23 cellular contexts compared by ENCODE assay signal in the genomic region with DNA sequence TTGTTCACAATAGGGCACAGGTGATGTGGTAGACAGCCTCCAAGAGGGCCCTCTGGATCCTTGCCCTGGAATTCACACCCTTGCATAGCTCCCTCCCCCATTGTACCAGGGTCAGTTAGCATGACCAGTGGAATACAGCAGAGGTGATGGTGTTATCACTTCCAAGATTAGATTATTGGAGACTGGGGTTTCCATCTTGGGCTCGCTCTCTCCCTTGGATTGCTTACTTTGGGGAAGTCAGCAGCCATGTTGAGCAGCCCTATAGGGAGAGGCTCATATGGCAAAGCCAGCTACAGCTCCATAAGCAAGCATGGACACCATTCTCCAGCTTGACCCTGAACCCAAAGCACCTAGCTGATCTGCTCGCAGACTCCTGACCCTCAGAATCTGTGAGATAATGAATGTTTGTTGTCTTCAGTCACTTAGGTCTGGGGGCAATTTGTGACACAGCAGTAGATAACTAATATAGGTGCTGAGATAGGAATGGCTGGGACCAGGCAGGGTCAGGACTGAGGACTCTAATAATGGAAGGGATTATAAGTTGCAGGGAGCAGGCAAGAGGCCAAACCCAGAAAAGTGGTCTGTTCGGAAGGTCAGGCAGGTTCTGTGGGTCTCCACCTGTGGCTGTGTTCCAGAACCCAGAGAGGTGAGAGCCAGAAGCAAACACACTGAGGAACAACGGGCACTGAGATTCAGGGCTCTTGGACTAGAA. TPM values are rescaled to one million over a fixed set of nuclear protein-coding genes. Genes with fewer than 3 reads are reported as not detected.
DNase-seq lines count a peak whose midpoint lies in the region; ATAC-seq and TF ChIP-seq lines count a peak whose summit lies in the region.
"Had no signal": no experiment of that assay in that cellular context is flagged by ENCODE, and none has a peak within 500 bp of the region (broad histone marks: within the 10 kb centered on the region; RNA-seq: fewer than 3 reads in every experiment).

No MANE protein-coding gene starts in this region.

- no peak overlapping the region for H2BK5ac ChIP-seq in neuronal stem cell (ENCODE audit: low read length)

- H3K23ac ChIP-seq in neuronal stem cell (ENCODE audit: low read depth, low read length, poor library complexity): no peak overlapping the region

- H3K79me1 ChIP-seq in neuronal stem cell (ENCODE audit: low read depth, low read length): no peaks in the 10 kb centered on the region

- no peaks in the 10 kb centered on the region for H3K36me3 Mint-ChIP-seq in activated CD8-positive, alpha-beta memory T cell treated with anti-CD3 and anti-CD28 coated beads, Interleukin-2, amount 10 ng/mL, durations not matched to agents 7 days and 5 days
- peaks cover 7% of the 10 kb centered on the region for H3K36me3 Mint-ChIP-seq in natural killer cell
- H3K36me3 Mint-ChIP-seq in activated T-cell treated with anti-CD3 and anti-CD28 coated beads, Interleukin-2, amount 50 U/mL, for 24 hours (ENCODE audit: low read depth): no peaks in the 10 kb centered on the region
- H3K36me3 Mint-ChIP-seq in naive thymus-derived CD8-positive, alpha-beta T cell: no peaks in the 10 kb centered on the region
- H3K36me3 Mint-ChIP-seq: CD8-positive, alpha-beta T cell had no signal

- no peak overlapping the region for H3K18ac ChIP-seq in neuronal stem cell (ENCODE audit: low read length)

- H2BK120ac ChIP-seq in neuronal stem cell (ENCODE audit: low read depth, low read length): no peak overlapping the region

- H2BK15ac ChIP-seq in neuronal stem cell (ENCODE audit: low read length): no peak overlapping the region

- CTCF ChIA-PET in activated CD8-positive, alpha-beta memory T cell treated with anti-CD3 and anti-CD28 coated beads, Interleukin-2, amount 10 ng/mL, durations not matched to agents 7 days and 5 days (lab: Charles Lee): no interaction called here

- no peaks in the 10 kb centered on the region for H3K9me3 ChIP-seq in colonic mucosa
- peaks cover 0 to 2% of the 10 kb centered on the region in 2 donors for H3K9me3 ChIP-seq in neuronal stem cell (replicated peaks in 1 of 2; ENCODE audit: control insufficient read depth in 2 of 2, insufficient read depth in 1 of 2, low read depth in 1 of 2, low read length in 2 of 2)
- H3K9me3 ChIP-seq: MG63 had no signal

- H3K27me3 Mint-ChIP-seq in activated CD8-positive, alpha-beta memory T cell treated with anti-CD3 and anti-CD28 coated beads, Interleukin-2, amount 10 ng/mL, durations not matched to agents 7 days and 5 days: no peaks in the 10 kb centered on the region
- H3K27me3 Mint-ChIP-seq in natural killer cell (ENCODE audit: low read depth in 2 of 2): no peaks in the 10 kb centered on the region
- no peaks in the 10 kb centered on the region for H3K27me3 Mint-ChIP-seq in activated T-cell treated with anti-CD3 and anti-CD28 coated beads, Interleukin-2, amount 50 U/mL, for 24 hours
- peaks cover 0 to 6% (median 0%) of the 10 kb centered on the region in 5 donors for H3K27me3 Mint-ChIP-seq in naive thymus-derived CD8-positive, alpha-beta T cell

- no peak overlapping the region for H3K27ac ChIP-seq in colonic mucosa
- H3K27ac ChIP-seq in neuronal stem cell (replicated peaks; ENCODE audit: low read length): no peak overlapping the region
- H3K27ac ChIP-seq: 22Rv1 had no signal

- peaks cover 8% of the 10 kb centered on the region for H3K4me1 ChIP-seq in colonic mucosa
- no peaks in the 10 kb centered on the region for H3K4me1 ChIP-seq in neuronal stem cell (ENCODE audit: control insufficient read depth in 2 of 2, insufficient read depth in 1 of 2, low read depth in 1 of 2, low read length in 2 of 2)

- peaks cover 16% of the 10 kb centered on the region for H3K4me1 Mint-ChIP-seq in activated CD8-positive, alpha-beta memory T cell treated with anti-CD3 and anti-CD28 coated beads, Interleukin-2, amount 10 ng/mL, durations not matched to agents 7 days and 5 days
- H3K4me1 Mint-ChIP-seq in natural killer cell: peaks cover 59 to 72% of the 10 kb centered on the region in 2 donors
- H3K4me1 Mint-ChIP-seq in activated T-cell treated with anti-CD3 and anti-CD28 coated beads, Interleukin-2, amount 50 U/mL, for 24 hours (ENCODE audit: low read depth): peaks cover 25% of the 10 kb centered on the region
- peaks cover 24 to 38% (median 27%) of the 10 kb centered on the region in 4 donors for H3K4me1 Mint-ChIP-seq in naive thymus-derived CD8-positive, alpha-beta T cell

- no peak overlapping the region for H4K91ac ChIP-seq in neuronal stem cell (ENCODE audit: low read depth, low read length, poor library complexity)

- no peak overlapping the region for H2AK5ac ChIP-seq in neuronal stem cell (ENCODE audit: low read depth, low read length)

- H4K8ac ChIP-seq in neuronal stem cell (ENCODE audit: low read depth, low read length): no peak overlapping the region

- POLR2A ChIA-PET in naive thymus-derived CD8-positive, alpha-beta T cell (lab: Charles Lee): no interaction called here

- H3K4ac ChIP-seq in neuronal stem cell (ENCODE audit: low read length): no peak overlapping the region

- H3K27ac Mint-ChIP-seq in activated CD8-positive, alpha-beta memory T cell treated with anti-CD3 and anti-CD28 coated beads, Interleukin-2, amount 10 ng/mL, durations not matched to agents 7 days and 5 days: no peak overlapping the region
- peak overlapping the region; percentile 6 to 70 for H3K27ac Mint-ChIP-seq in natural killer cell
- no peak overlapping the region for H3K27ac Mint-ChIP-seq in activated T-cell treated with anti-CD3 and anti-CD28 coated beads, Interleukin-2, amount 50 U/mL, for 24 hours
- H3K27ac Mint-ChIP-seq in naive thymus-derived CD8-positive, alpha-beta T cell: no peak overlapping the region
- H3K27ac Mint-ChIP-seq: CD8-positive, alpha-beta T cell had no signal

- no CpG with 5 or more reads among the region's 4 CpGs for WGBS in neuronal stem cell (ENCODE audit: extremely low coverage in 2 of 2, insufficient read length in 2 of 2, insufficient replicate concordance in 1 of 2), 2 donors

- no peak for ATAC-seq in activated CD8-positive, alpha-beta memory T cell treated with anti-CD3 and anti-CD28 coated beads, Interleukin-2, amount 10 ng/mL, durations not matched to agents 7 days and 5 days
- ATAC-seq in natural killer cell: no peak
- no peak for ATAC-seq in naive thymus-derived CD8-positive, alpha-beta T cell
- ATAC-seq: CD8-positive, alpha-beta T cell; HCT116 had no signal

- H3K36me3 ChIP-seq in colonic mucosa: no peaks in the 10 kb centered on the region
- H3K36me3 ChIP-seq in neuronal stem cell (replicated peaks in 1 of 2; ENCODE audit: control insufficient read depth in 2 of 2, insufficient read depth in 2 of 2, low read length in 2 of 2): no peaks in the 10 kb centered on the region
- H3K36me3 ChIP-seq: MG63 had no signal

- H3K4me2 ChIP-seq in neuronal stem cell (ENCODE audit: insufficient read depth, low read length, poor library complexity, severe bottlenecking): no peak overlapping the region

- H3K27me3 ChIP-seq in colonic mucosa (no peaks in the 10 kb centered on the region), neuronal stem cell (ENCODE audit: control insufficient read depth in 3 of 3, insufficient read depth in 3 of 3, low read depth in 1 of 3, low read length in 3 of 3) (peaks cover 0 to 8% (median 0%) of the 10 kb centered on the region in 3 experiments)
- H3K27me3 ChIP-seq: BLaER1 treated with 17β-estradiol and CSF1 and Interleukin-3, amounts not matched to agents 10 nM and 100 nM; MG63 had no signal

- H3K9ac ChIP-seq in colonic mucosa (ENCODE audit: low read depth in 2 of 2, low read length in 2 of 2): no peak overlapping the region
- H3K9ac ChIP-seq in neuronal stem cell (ENCODE audit: low read depth, low read length, poor library complexity): no peak overlapping the region
- H3K9ac ChIP-seq: BLaER1 treated with 17β-estradiol and CSF1 and Interleukin-3, amounts not matched to agents 10 nM and 100 nM had no signal

- DNase-seq in activated CD8-positive, alpha-beta memory T cell treated with anti-CD3 and anti-CD28 coated beads for 24 hours: peak; percentile 47
- no peak for DNase-seq in activated CD8-positive, alpha-beta memory T cell treated with anti-CD3 and anti-CD28 coated beads, Interleukin-2, amount 10 ng/mL, durations not matched to agents 7 days and 5 days
- DNase-seq in colonic mucosa (peak; percentile 7), natural killer cell (no peak), RKO (ENCODE audit: low spot score) (no peak), neuronal stem cell (ENCODE audit: low spot score) (no peak)
- DNase-seq in activated T-cell treated with anti-CD3 and anti-CD28 coated beads, Interleukin-2, amount 50 U/mL, for 24 hours: no peak
- DNase-seq in naive thymus-derived CD8-positive, alpha-beta T cell: no peak
- DNase-seq: Calu3; CD8-positive, alpha-beta T cell; DMS153; GOT3; MG63; NCI-H1417; NCI-H1694 treated with DMSO at 0.1 percent for 48 hours; NCI-H2081 treated with DMSO at 0.1 percent for 48 hours; NCI-H446; NCI-H526; Right ventricle myocardium superior had no signal

- H2AFZ ChIP-seq in neuronal stem cell (ENCODE audit: low read length): no peak overlapping the region

- no peak overlapping the region for H3K4me3 ChIP-seq in colonic mucosa
- no peak overlapping the region for H3K4me3 ChIP-seq in neuronal stem cell (ENCODE audit: low read length in 2 of 2)
- H3K4me3 ChIP-seq: BLaER1 treated with 17β-estradiol and CSF1 and Interleukin-3, amounts not matched to agents 10 nM and 100 nM; MG63 had no signal

- no peak overlapping the region for H3K14ac ChIP-seq in neuronal stem cell (ENCODE audit: low read length)

- H2BK12ac ChIP-seq in neuronal stem cell (ENCODE audit: low read length): no peak overlapping the region

- no peaks in the 10 kb centered on the region for H3K9me3 Mint-ChIP-seq in activated CD8-positive, alpha-beta memory T cell treated with anti-CD3 and anti-CD28 coated beads, Interleukin-2, amount 10 ng/mL, durations not matched to agents 7 days and 5 days (ENCODE audit: low read depth)
- peaks cover 4 to 5% of the 10 kb centered on the region in 2 donors for H3K9me3 Mint-ChIP-seq in natural killer cell
- peaks cover 3% of the 10 kb centered on the region for H3K9me3 Mint-ChIP-seq in activated T-cell treated with anti-CD3 and anti-CD28 coated beads, Interleukin-2, amount 50 U/mL, for 24 hours
- peaks cover 0 to 6% (median 0%) of the 10 kb centered on the region in 9 donors for H3K9me3 Mint-ChIP-seq in naive thymus-derived CD8-positive, alpha-beta T cell
- H3K9me3 Mint-ChIP-seq: CD8-positive, alpha-beta T cell had no signal

- H3K4me3 Mint-ChIP-seq in activated CD8-positive, alpha-beta memory T cell treated with anti-CD3 and anti-CD28 coated beads, Interleukin-2, amount 10 ng/mL, durations not matched to agents 7 days and 5 days: no peak overlapping the region
- H3K4me3 Mint-ChIP-seq in natural killer cell: no peak overlapping the region
- no peak overlapping the region for H3K4me3 Mint-ChIP-seq in activated T-cell treated with anti-CD3 and anti-CD28 coated beads, Interleukin-2, amount 50 U/mL, for 24 hours
- H3K4me3 Mint-ChIP-seq in naive thymus-derived CD8-positive, alpha-beta T cell: no peak overlapping the region
- H3K4me3 Mint-ChIP-seq: CD8-positive, alpha-beta T cell had no signal

- intact Hi-C loops in colonic mucosa (cut with DNase I) (no loop called here), natural killer cell (cut with micrococcal nuclease) (no loop called here)

- TF ChIP-seq CTCF in colonic mucosa (IDR thresholded peaks at IDR 0.05): no peak
- no peak for TF ChIP-seq CTCF in natural killer cell (IDR thresholded peaks at IDR 0.05)

RNA-seq across cellular contexts. Expression of a gene that starts 22.9 kb away (rescaled TPM):
- total RNA-seq in activated CD8-positive, alpha-beta memory T cell treated with anti-CD3 and anti-CD28 coated beads, Interleukin-2, amount 10 ng/mL, durations not matched to agents 7 days and 5 days: 1 to 10 TPM; 1.7 to 3.9 TPM
- 10 to 100 TPM; 12.0 to 17.0 TPM for total RNA-seq in colonic mucosa
- 100 to 1,000 TPM in 1 of 3 donors, 10 to 100 TPM in 2; 72.7 to 110 (median 88.7) TPM for total RNA-seq in natural killer cell
- 3.9 TPM for polyA plus RNA-seq in neuronal stem cell (2013, experiment 1 of 2)
- polyA plus RNA-seq in neuronal stem cell (2013, experiment 2 of 2): 3.3 TPM
- 1 to 10 TPM; 1.6 to 2.7 TPM for total RNA-seq in naive thymus-derived CD8-positive, alpha-beta T cell
- 1 to 10 TPM in 1 of 3 donors, under 1 TPM in 2; 0.41 to 1.1 (median 0.75) TPM for polyA plus RNA-seq in naive thymus-derived CD8-positive, alpha-beta T cell
- total RNA-seq: G401 had no signal

Comparison
In these comparisons a context has a peak if more than half of its experiments do, and no peak if none do; other contexts are left out.
1. DNase-seq: peak in activated CD8-positive, alpha-beta memory T cell treated with anti-CD3 and anti-CD28 coated beads for 24 hours (single experiment) and colonic mucosa (single experiment); none in activated CD8-positive, alpha-beta memory T cell treated with anti-CD3 and anti-CD28 coated beads, Interleukin-2, amount 10 ng/mL, durations not matched to agents 7 days and 5 days (single experiment), natural killer cell (single experiment), RKO (single experiment), activated T-cell treated with anti-CD3 and anti-CD28 coated beads, Interleukin-2, amount 50 U/mL, for 24 hours (single experiment), neuronal stem cell (single experiment) and naive thymus-derived CD8-positive, alpha-beta T cell (0 of 10).
2. H3K27ac Mint-ChIP-seq: peak in natural killer cell (2 of 2); none in activated CD8-positive, alpha-beta memory T cell treated with anti-CD3 and anti-CD28 coated beads, Interleukin-2, amount 10 ng/mL, durations not matched to agents 7 days and 5 days (single experiment), activated T-cell treated with anti-CD3 and anti-CD28 coated beads, Interleukin-2, amount 50 U/mL, for 24 hours (single experiment) and naive thymus-derived CD8-positive, alpha-beta T cell (0 of 10).
3. RNA of a gene that starts 22.9 kb away (total RNA-seq): 72.7 to 110 TPM in natural killer cell; 12.0 to 17.0 TPM in colonic mucosa, 1.7 to 3.9 TPM in activated CD8-positive, alpha-beta memory T cell treated with anti-CD3 and anti-CD28 coated beads, Interleukin-2, amount 10 ng/mL, durations not matched to agents 7 days and 5 days and 1.6 to 2.7 TPM in naive thymus-derived CD8-positive, alpha-beta T cell; every median in the first group is over 4 times any median in the second.